ENCODE assay signal across 18 cellular contexts in genomic region chr20:22617160-22617559, GRCh38. TPM values are rescaled to one million over a fixed set of nuclear protein-coding genes. Genes with fewer than 3 reads are reported as not detected.
A peak's percentile ranks its signal among the peaks of the same experiment; 100 is the strongest.
DNase-seq lines count a peak whose midpoint lies in the region; ATAC-seq lines count a peak whose summit lies in the region.
"Had no signal": no experiment of that assay in that cellular context is flagged by ENCODE, and none has a peak within 500 bp of the region (broad histone marks: within the 10 kb centered on the region; RNA-seq: fewer than 3 reads in every experiment).

No MANE protein-coding gene starts in this region.

- H3K9me3 Mint-ChIP-seq in activated CD8-positive, alpha-beta memory T cell treated with anti-CD3 and anti-CD28 coated beads, Interleukin-2, amount 10 ng/mL, durations not matched to agents 7 days and 5 days (ENCODE audit: low read depth), result peaks cover 4% of the 10 kb centered on the region
- H3K9me3 Mint-ChIP-seq: CD4-positive, alpha-beta T cell had no signal

- ATAC-seq in activated CD8-positive, alpha-beta memory T cell treated with anti-CD3 and anti-CD28 coated beads, Interleukin-2, amount 10 ng/mL, durations not matched to agents 7 days and 5 days, result no peak
- ATAC-seq: activated naive CD8-positive, alpha-beta T cell treated with anti-CD3 and anti-CD28 coated beads, Interleukin-2, amount 50 U/mL, for 24 hours; sciatic nerve; WTC11 had no signal

- no peaks in the 10 kb centered on the region for H3K27me3 Mint-ChIP-seq in activated CD8-positive, alpha-beta memory T cell treated with anti-CD3 and anti-CD28 coated beads, Interleukin-2, amount 10 ng/mL, durations not matched to agents 7 days and 5 days
- H3K27me3 Mint-ChIP-seq: CD4-positive, alpha-beta T cell had no signal

- no peak overlapping the region for H3K4me3 Mint-ChIP-seq in activated CD8-positive, alpha-beta memory T cell treated with anti-CD3 and anti-CD28 coated beads, Interleukin-2, amount 10 ng/mL, durations not matched to agents 7 days and 5 days
- H3K4me3 Mint-ChIP-seq: activated naive CD8-positive, alpha-beta T cell treated with anti-CD3 and anti-CD28 coated beads, Interleukin-2, amount 50 U/mL, for 24 hours; CD4-positive, alpha-beta T cell; central memory CD8-positive, alpha-beta T cell; endodermal cell; WTC11 had no signal

- H3K4me1 Mint-ChIP-seq in activated CD8-positive, alpha-beta memory T cell treated with anti-CD3 and anti-CD28 coated beads, Interleukin-2, amount 10 ng/mL, durations not matched to agents 7 days and 5 days, result no peaks in the 10 kb centered on the region
- H3K4me1 Mint-ChIP-seq: activated naive CD8-positive, alpha-beta T cell treated with anti-CD3 and anti-CD28 coated beads, Interleukin-2, amount 50 U/mL, for 24 hours; central memory CD8-positive, alpha-beta T cell had no signal

- CTCF ChIA-PET in activated CD8-positive, alpha-beta memory T cell treated with anti-CD3 and anti-CD28 coated beads, Interleukin-2, amount 10 ng/mL, durations not matched to agents 7 days and 5 days (lab: Charles Lee), result no interaction called here

- H3K36me3 Mint-ChIP-seq in activated CD8-positive, alpha-beta memory T cell treated with anti-CD3 and anti-CD28 coated beads, Interleukin-2, amount 10 ng/mL, durations not matched to agents 7 days and 5 days, result no peaks in the 10 kb centered on the region

- peak; percentile 73 for DNase-seq in A172 (ENCODE audit: low spot score)
- DNase-seq in HT1080 (ENCODE audit: low read depth), result peak; percentile 55
- peak; percentile 22 for DNase-seq in SHP77 treated with DMSO at 0.1 percent for 48 hours (lab: John Stamatoyannopoulos, UW)
- peak; percentile 45 for DNase-seq in kidney tubule cell (ENCODE audit: low spot score)
- DNase-seq in MV-4-11 (lab: John Stamatoyannopoulos, UW), result no peak
- DNase-seq in NCI-H2081 treated with DMSO at 0.1 percent for 48 hours (lab: John Stamatoyannopoulos, UW), result no peak
- DNase-seq in activated CD8-positive, alpha-beta memory T cell treated with anti-CD3 and anti-CD28 coated beads, Interleukin-2, amount 10 ng/mL, durations not matched to agents 7 days and 5 days, result no peak
- no peak for DNase-seq in NCI-H774 (lab: John Stamatoyannopoulos, UW)
- DNase-seq: activated naive CD8-positive, alpha-beta T cell treated with anti-CD3 and anti-CD28 coated beads, Interleukin-2, amount 50 U/mL, for 24 hours; CD4-positive, alpha-beta T cell; endodermal cell; NCI-H2107; NCI-H526 treated with DMSO at 0.1 percent for 48 hours; nucleus accumbens; Peyer's patch had no signal

- no peak overlapping the region for H3K27ac Mint-ChIP-seq in activated CD8-positive, alpha-beta memory T cell treated with anti-CD3 and anti-CD28 coated beads, Interleukin-2, amount 10 ng/mL, durations not matched to agents 7 days and 5 days
- H3K27ac Mint-ChIP-seq: activated naive CD8-positive, alpha-beta T cell treated with anti-CD3 and anti-CD28 coated beads, Interleukin-2, amount 50 U/mL, for 24 hours; CD4-positive, alpha-beta T cell; endodermal cell; WTC11 had no signal

RNA-seq across cellular contexts. Expression of gene FOXA2, which starts 32.8 kb away (rescaled TPM):
- total RNA-seq in A172 (2014; rRNA removed; shearing (Covaris generic)), result 1.2 and 2.2 TPM in 2 replicates
- total RNA-seq in HT1080 (2014; rRNA removed; shearing (Covaris generic)), result 4.2 and 4.9 TPM in 2 replicates
- 1.5 and 2.0 TPM in 2 replicates for polyA plus RNA-seq in HT1080 (2015; cell fraction: cytosol; rRNA removed)
- 1.6 and 2.2 TPM in 2 replicates for polyA plus RNA-seq in HT1080 (2015; cell fraction: nucleus; rRNA removed)
- total RNA-seq in activated CD8-positive, alpha-beta memory T cell treated with anti-CD3 and anti-CD28 coated beads, Interleukin-2, amount 10 ng/mL, durations not matched to agents 7 days and 5 days, result not detected
- total RNA-seq: CD4-positive, alpha-beta T cell; sciatic nerve had no signal

Comparison
In these comparisons a context has a peak if more than half of its experiments do, and no peak if none do; other contexts are left out.
1. DNase-seq: peak in A172 (single experiment), HT1080 (single experiment), SHP77 treated with DMSO at 0.1 percent for 48 hours (single experiment) and kidney tubule cell (single experiment); none in MV-4-11 (single experiment), NCI-H2081 treated with DMSO at 0.1 percent for 48 hours (single experiment), activated CD8-positive, alpha-beta memory T cell treated with anti-CD3 and anti-CD28 coated beads, Interleukin-2, amount 10 ng/mL, durations not matched to agents 7 days and 5 days (single experiment) and NCI-H774 (single experiment).